8 cellular contexts compared by ENCODE assay signal in genomic region chr12:12562585-12563245, GRCh38. TPM values are rescaled to one million over a fixed set of nuclear protein-coding genes. Genes with fewer than 3 reads are reported as not detected.
A peak's percentile ranks its signal among the peaks of the same experiment; 100 is the strongest.
DNase-seq lines count a peak whose midpoint lies in the region; ATAC-seq and TF ChIP-seq lines count a peak whose summit lies in the region.

A gene with protein sequence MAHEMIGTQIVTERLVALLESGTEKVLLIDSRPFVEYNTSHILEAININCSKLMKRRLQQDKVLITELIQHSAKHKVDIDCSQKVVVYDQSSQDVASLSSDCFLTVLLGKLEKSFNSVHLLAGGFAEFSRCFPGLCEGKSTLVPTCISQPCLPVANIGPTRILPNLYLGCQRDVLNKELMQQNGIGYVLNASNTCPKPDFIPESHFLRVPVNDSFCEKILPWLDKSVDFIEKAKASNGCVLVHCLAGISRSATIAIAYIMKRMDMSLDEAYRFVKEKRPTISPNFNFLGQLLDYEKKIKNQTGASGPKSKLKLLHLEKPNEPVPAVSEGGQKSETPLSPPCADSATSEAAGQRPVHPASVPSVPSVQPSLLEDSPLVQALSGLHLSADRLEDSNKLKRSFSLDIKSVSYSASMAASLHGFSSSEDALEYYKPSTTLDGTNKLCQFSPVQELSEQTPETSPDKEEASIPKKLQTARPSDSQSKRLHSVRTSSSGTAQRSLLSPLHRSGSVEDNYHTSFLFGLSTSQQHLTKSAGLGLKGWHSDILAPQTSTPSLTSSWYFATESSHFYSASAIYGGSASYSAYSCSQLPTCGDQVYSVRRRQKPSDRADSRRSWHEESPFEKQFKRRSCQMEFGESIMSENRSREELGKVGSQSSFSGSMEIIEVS (minus strand): TSS chr12:12562863. CDS start chr12:12521098, 41,765 bp downstream.

- H3K9me3 ChIP-seq in BLaER1, result peaks cover 14% of the 10 kb centered on the region

- CTCF ChIA-PET in activated CD4-positive, alpha-beta T cell treated with anti-CD3 and anti-CD28 coated beads, Interleukin-2, amount 10 ng/mL, durations not matched to agents 7 days and 5 days (lab: Charles Lee), result interaction anchor here (1.0 to 2.7 kb wide), 9 partner anchors 13 to 213 kb away, joined by 3 to 10 read pairs (median 4); partner anchors contain the start of gene MANSC1

- peaks cover 3% of the 10 kb centered on the region for H3K27me3 Mint-ChIP-seq in activated CD4-positive, alpha-beta T cell treated with anti-CD3 and anti-CD28 coated beads, Interleukin-2, amount 10 ng/mL, durations not matched to agents 7 days and 5 days

- H3K4me2 ChIP-seq in BLaER1, result peak within 1 kb of the TSS; percentile 93

- TF ChIP-seq CTCF in coronary artery (IDR thresholded peaks at IDR 0.05), result no peak

- H3K4me3 ChIP-seq in BLaER1, result peak within 1 kb of the TSS; percentile 94
- peak within 1 kb of the TSS; percentile 97 for H3K4me3 ChIP-seq in coronary artery

- peak; percentile 89 for DNase-seq in NCI-H510A (lab: John Stamatoyannopoulos, UW)
- DNase-seq in activated CD4-positive, alpha-beta T cell treated with anti-CD3 and anti-CD28 coated beads, Interleukin-2, amount 10 ng/mL, durations not matched to agents 7 days and 5 days, result peak; percentile 88
- peak; percentile 95 for DNase-seq in coronary artery (ENCODE audit: low spot score)
- DNase-seq in stimulated activated CD4-positive, alpha-beta T cell treated with anti-CD3 and anti-CD28 coated beads, Interleukin-1b, Interleukin-23, amount 100 ng/mL, for 24 hours (ENCODE audit: low read depth in 4 of 4, low spot score in 1 of 4), result peak in 3 of 4 experiments; percentile 26 to 49 (median 28)

- H3K36me3 ChIP-seq in BLaER1, result no peaks in the 10 kb centered on the region

- H3K27me3 ChIP-seq in BLaER1 (peaks cover 23% of the 10 kb centered on the region), layer of hippocampus (ENCODE audit: control insufficient read depth, insufficient read depth, low read length) (no peaks in the 10 kb centered on the region)

- peak within 1 kb of the TSS; percentile 95 for H3K27ac ChIP-seq in BLaER1
- peak within 1 kb of the TSS; percentile 97 to 100 for H3K27ac ChIP-seq in coronary artery
- peak within 1 kb of the TSS; percentile 99 for H3K27ac ChIP-seq in layer of hippocampus (ENCODE audit: low read depth, low read length)

- TF ChIP-seq POLR2A in GM19193 (IDR thresholded peaks at IDR 0.05; ENCODE audit: extremely low read depth, insufficient read depth, insufficient read length), result peak; percentile 82

- peaks cover 40% of the 10 kb centered on the region for H3K4me1 Mint-ChIP-seq in activated CD4-positive, alpha-beta T cell treated with anti-CD3 and anti-CD28 coated beads, Interleukin-2, amount 10 ng/mL, durations not matched to agents 7 days and 5 days

- POLR2A ChIA-PET in activated CD4-positive, alpha-beta T cell treated with anti-CD3 and anti-CD28 coated beads, Interleukin-2, amount 10 ng/mL, durations not matched to agents 7 days and 5 days (lab: Charles Lee), result interaction anchor here (0.6 kb wide), 1 partner anchor 13 kb away, joined by 3 read pairs; no protein-coding TSS in a partner anchor

- H3K36me3 Mint-ChIP-seq in activated CD4-positive, alpha-beta T cell treated with anti-CD3 and anti-CD28 coated beads, Interleukin-2, amount 10 ng/mL, durations not matched to agents 7 days and 5 days (ENCODE audit: low read depth), result peaks cover 12% of the 10 kb centered on the region

- peak; percentile 85 for ATAC-seq in HG03432 (IDR thresholded peaks at IDR 0.05; ENCODE audit: unreplicated experiment)

- H3K9ac ChIP-seq in BLaER1, result peak within 1 kb of the TSS; percentile 95

- H4K20me1 ChIP-seq in BLaER1, result peaks cover 13% of the 10 kb centered on the region

- peaks cover 3% of the 10 kb centered on the region for H3K9me3 Mint-ChIP-seq in activated CD4-positive, alpha-beta T cell treated with anti-CD3 and anti-CD28 coated beads, Interleukin-2, amount 10 ng/mL, durations not matched to agents 7 days and 5 days

- peak within 1 kb of the TSS; percentile 96 for H3K27ac Mint-ChIP-seq in activated CD4-positive, alpha-beta T cell treated with anti-CD3 and anti-CD28 coated beads, Interleukin-2, amount 10 ng/mL, durations not matched to agents 7 days and 5 days

- peaks cover 14% of the 10 kb centered on the region for H3K4me1 ChIP-seq in BLaER1

- H3K4me3 Mint-ChIP-seq in activated CD4-positive, alpha-beta T cell treated with anti-CD3 and anti-CD28 coated beads, Interleukin-2, amount 10 ng/mL, durations not matched to agents 7 days and 5 days, result peak within 1 kb of the TSS; percentile 85

RNA-seq across cellular contexts. Expression of the gene that starts here (rescaled TPM):
- 10 to 100 TPM; 33.6 to 35.9 TPM for total RNA-seq in activated CD4-positive, alpha-beta T cell treated with anti-CD3 and anti-CD28 coated beads, Interleukin-2, amount 10 ng/mL, durations not matched to agents 7 days and 5 days

Comparison
In these comparisons a context has a peak if more than half of its experiments do, and no peak if none do; other contexts are left out.
1. Peak in every context shown above with its lines: DNase-seq, ATAC-seq, H3K4me3 ChIP-seq and H3K27ac ChIP-seq.
2. DNase-seq: peak in every context shown above with its lines; median percentile 95 in coronary artery; 89 in NCI-H510A; 88 in activated CD4-positive, alpha-beta T cell treated with anti-CD3 and anti-CD28 coated beads, Interleukin-2, amount 10 ng/mL, durations not matched to agents 7 days and 5 days; 28 in stimulated activated CD4-positive, alpha-beta T cell treated with anti-CD3 and anti-CD28 coated beads, Interleukin-1b, Interleukin-23, amount 100 ng/mL, for 24 hours.